ENCODE assay signal across 11 cellular contexts in genomic region chr12:52395761-52396434, GRCh38. TPM values are rescaled to one million over a fixed set of nuclear protein-coding genes. Genes with fewer than 3 reads are reported as not detected.
DNase-seq lines count a peak whose midpoint lies in the region; ATAC-seq and TF ChIP-seq lines count a peak whose summit lies in the region.
"Had no signal": no experiment of that assay in that cellular context is flagged by ENCODE, and none has a peak within 500 bp of the region (broad histone marks: within the 10 kb centered on the region; RNA-seq: fewer than 3 reads in every experiment).

No MANE protein-coding gene starts in this region.

- H4K20me1 ChIP-seq in KMS-11 (ENCODE audit: insufficient read depth): no peaks in the 10 kb centered on the region

- H2AFZ ChIP-seq in KMS-11 (ENCODE audit: low read depth): no peak overlapping the region

- H3K4me1 ChIP-seq in KMS-11 (ENCODE audit: low read depth, poor library complexity, severe bottlenecking) (no peaks in the 10 kb centered on the region), esophagus squamous epithelium (peaks cover 0 to 29% (median 16%) of the 10 kb centered on the region in 3 donors)
- H3K4me1 ChIP-seq: SJSA1 had no signal

- no peaks in the 10 kb centered on the region for H3K9me3 Mint-ChIP-seq in nephron progenitor cell
- H3K9me3 Mint-ChIP-seq: naive thymus-derived CD8-positive, alpha-beta T cell had no signal

- no peak for TF ChIP-seq POLR2A in esophagus squamous epithelium (IDR thresholded peaks at IDR 0.05)

- H3K27ac ChIP-seq in KMS-11 (no peak overlapping the region), esophagus squamous epithelium (no peak overlapping the region)
- H3K27ac ChIP-seq: SJSA1 had no signal

- H3K27ac Mint-ChIP-seq in nephron progenitor cell: no peak overlapping the region

- H3K79me2 ChIP-seq in KMS-11 (ENCODE audit: insufficient read depth, low read depth): no peaks in the 10 kb centered on the region

- H3K36me3 Mint-ChIP-seq in nephron progenitor cell (ENCODE audit: low read depth): no peaks in the 10 kb centered on the region
- H3K36me3 Mint-ChIP-seq: naive thymus-derived CD8-positive, alpha-beta T cell had no signal

- H3K36me3 ChIP-seq in KMS-11 (ENCODE audit: insufficient read depth): no peaks in the 10 kb centered on the region
- no peaks in the 10 kb centered on the region for H3K36me3 ChIP-seq in esophagus squamous epithelium
- H3K36me3 ChIP-seq: SJSA1 had no signal

- no peak overlapping the region for H3K4me2 ChIP-seq in KMS-11

- peaks cover 3% of the 10 kb centered on the region for H3K27me3 Mint-ChIP-seq in nephron progenitor cell (ENCODE audit: low read depth, poor library complexity)

- peaks cover 28% of the 10 kb centered on the region for H3K27me3 ChIP-seq in KMS-11 (ENCODE audit: insufficient read depth, low read depth)
- peaks cover 0 to 4% (median 0%) of the 10 kb centered on the region in 4 donors for H3K27me3 ChIP-seq in esophagus squamous epithelium

- no peaks in the 10 kb centered on the region for H3K4me1 Mint-ChIP-seq in nephron progenitor cell

- H3K4me3 ChIP-seq in KMS-11 (IDR thresholded peaks at IDR 0.05; ENCODE audit: insufficient read depth, low read depth, low read length) (no peak overlapping the region), esophagus squamous epithelium (no peak overlapping the region)
- H3K4me3 ChIP-seq: SJSA1 had no signal

- DNase-seq in DMS 273 (lab: John Stamatoyannopoulos, UW; ENCODE audit: unreplicated experiment) (peak; percentile 37), DMS 273 treated with DMSO at 0.1 percent for 48 hours (lab: John Stamatoyannopoulos, UW) (no peak), amniotic epithelial cell (ENCODE audit: low read depth) (peak; percentile 45), nephron progenitor cell (peak; percentile 29), esophagus squamous epithelium (lab: John Stamatoyannopoulos, UW) (no peak)

- no peak for ATAC-seq in HG02678 (IDR thresholded peaks at IDR 0.05; ENCODE audit: unreplicated experiment)
- no peak for ATAC-seq in HG03045 (IDR thresholded peaks at IDR 0.05; ENCODE audit: unreplicated experiment)

- H3K4me3 Mint-ChIP-seq in nephron progenitor cell: no peak overlapping the region
- H3K4me3 Mint-ChIP-seq: naive thymus-derived CD8-positive, alpha-beta T cell had no signal

- peak; percentile 61 for TF ChIP-seq CTCF in KMS-11 (conservative IDR thresholded peaks at IDR 0.05; ENCODE audit: low read depth, low read length)
- TF ChIP-seq CTCF in nephron progenitor cell (IDR thresholded peaks at IDR 0.05): peak; percentile 39
- TF ChIP-seq CTCF in esophagus squamous epithelium (IDR thresholded peaks at IDR 0.05): peak in 3 of 6 experiments; percentile 34 to 68 (median 42)

- WGBS in esophagus squamous epithelium, 2 donors: 32 to 70% methylated on average over 9 to 12 of the region's 20 CpGs

- no peak overlapping the region for H3K9ac ChIP-seq in KMS-11

- no peaks in the 10 kb centered on the region for H3K9me3 ChIP-seq in esophagus squamous epithelium
- H3K9me3 ChIP-seq: SJSA1 had no signal

- intact Hi-C loops in esophagus squamous epithelium (cut with DNase I): loop anchor here (10.0 kb wide), 1 partner anchor 99 kb away; the partner anchor contains the start of gene KRT6A

RNA-seq across cellular contexts. Expression of gene KRT82, which starts 10.2 kb away (rescaled TPM):
- not detected for total RNA-seq in esophagus squamous epithelium
- total RNA-seq: A172; naive thymus-derived CD8-positive, alpha-beta T cell; SJSA1 had no signal

RNA-seq across cellular contexts. Expression of gene KRT84, which starts 10.4 kb away (rescaled TPM):
- total RNA-seq in esophagus squamous epithelium: under 1 TPM in 1 of 4 donors, not detected in 3; 0.30 TPM
- total RNA-seq: A172; naive thymus-derived CD8-positive, alpha-beta T cell; SJSA1 had no signal

RNA-seq across cellular contexts. Expression of gene KRT85, which starts 28.6 kb away (rescaled TPM):
- not detected for total RNA-seq in esophagus squamous epithelium
- total RNA-seq: A172; naive thymus-derived CD8-positive, alpha-beta T cell; SJSA1 had no signal

RNA-seq across cellular contexts. Expression of gene KRT75, which starts 38.3 kb away (rescaled TPM):
- under 1 TPM in 1 of 4 donors, not detected in 3; 0.44 TPM for total RNA-seq in esophagus squamous epithelium
- total RNA-seq: A172; naive thymus-derived CD8-positive, alpha-beta T cell; SJSA1 had no signal

RNA-seq across cellular contexts. Expression of gene KRT6B, which starts 56.0 kb away (rescaled TPM):
- total RNA-seq in esophagus squamous epithelium: 1,000 to 10,000 TPM in 3 of 4 donors, 100 to 1,000 TPM in 1; 308 to 3,585 (median 1,609) TPM
- total RNA-seq: A172; naive thymus-derived CD8-positive, alpha-beta T cell; SJSA1 had no signal

Comparison
In these comparisons a context has a peak if more than half of its experiments do, and no peak if none do; other contexts are left out.
1. DNase-seq: peak in DMS 273 (single experiment), amniotic epithelial cell (single experiment) and nephron progenitor cell (single experiment); none in DMS 273 treated with DMSO at 0.1 percent for 48 hours (single experiment) and esophagus squamous epithelium (single experiment).